1 cellular context compared by ENCODE assay signal in the genomic region with DNA sequence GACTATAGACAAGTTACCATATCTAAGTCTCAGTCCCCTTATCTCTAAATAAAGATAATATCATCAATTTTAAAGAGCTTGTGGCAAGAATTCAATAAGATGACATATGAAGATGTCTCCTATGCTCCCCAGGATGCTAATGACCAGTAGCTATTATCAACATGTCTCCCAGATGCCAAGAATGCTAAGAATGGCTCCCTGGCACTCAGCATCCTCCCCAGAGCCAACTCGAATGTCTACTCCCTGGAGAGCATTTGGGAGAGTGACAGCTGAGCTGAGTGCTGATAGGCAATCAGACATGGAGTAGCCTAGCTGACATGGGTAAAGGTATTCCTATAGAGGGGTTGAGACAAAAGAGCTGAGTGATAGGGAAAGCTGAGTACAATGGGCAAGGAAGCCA.
TF ChIP-seq lines count a peak whose summit lies in the region.

No MANE protein-coding gene starts in this region.

TF ChIP-seq in SK-N-SH, 30 proteins besides CTCF, POLR2A, EP300 and RAD21 (continued from another document):
- TF ChIP-seq USF1 (IDR thresholded peaks at IDR 0.05; ENCODE audit: borderline replicate concordance, low read depth) (no peak), NRF1 (IDR thresholded peaks at IDR 0.05; ENCODE audit: low read depth, low read length) (no peak), ELF1 (IDR thresholded peaks at IDR 0.05) (no peak), ZBTB33 (IDR thresholded peaks at IDR 0.05; ENCODE audit: borderline replicate concordance, low read depth) (no peak), PBX3 (IDR thresholded peaks at IDR 0.05) (no peak)
